ENCODE assay signal across 2 cellular contexts in the genomic region with DNA sequence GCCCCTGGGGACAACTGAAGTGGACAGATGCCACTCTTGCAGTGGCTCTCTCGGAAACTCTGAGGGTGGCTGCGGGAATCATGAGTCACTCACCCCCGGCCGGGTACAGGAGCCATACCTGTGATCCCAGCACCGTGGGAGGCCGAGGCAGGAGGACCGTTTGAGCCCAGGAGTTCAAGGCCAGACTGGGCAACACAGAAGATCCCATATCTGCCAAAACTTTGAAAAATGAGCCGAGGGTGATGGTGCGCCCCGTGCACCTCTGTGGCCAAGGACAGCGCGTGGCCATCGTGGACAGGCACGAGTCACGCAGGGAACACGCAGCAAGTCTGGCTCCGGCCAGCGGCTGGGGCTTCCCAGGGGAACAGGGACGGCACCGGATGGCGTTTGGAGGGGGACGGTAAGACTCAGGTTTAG.
TF ChIP-seq lines count a peak whose summit lies in the region.

No MANE protein-coding gene starts in this region.

TF ChIP-seq in HEK293, 187 proteins besides CTCF, POLR2A, EP300 and RAD21:
- TF ChIP-seq, protein P1, sequence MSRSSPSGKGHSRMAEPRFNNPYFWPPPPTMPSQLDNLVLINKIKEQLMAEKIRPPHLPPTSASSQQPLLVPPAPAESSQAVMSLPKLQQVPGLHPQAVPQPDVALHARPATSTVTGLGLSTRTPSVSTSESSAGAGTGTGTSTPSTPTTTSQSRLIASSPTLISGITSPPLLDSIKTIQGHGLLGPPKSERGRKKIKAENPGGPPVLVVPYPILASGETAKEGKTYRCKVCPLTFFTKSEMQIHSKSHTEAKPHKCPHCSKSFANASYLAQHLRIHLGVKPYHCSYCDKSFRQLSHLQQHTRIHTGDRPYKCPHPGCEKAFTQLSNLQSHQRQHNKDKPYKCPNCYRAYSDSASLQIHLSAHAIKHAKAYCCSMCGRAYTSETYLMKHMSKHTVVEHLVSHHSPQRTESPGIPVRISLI (tag by site-specific recombination; IDR thresholded peaks at IDR 0.05) = no peak
- peak; percentile 47; the same call in 1 of the 2 replicates for TF ChIP-seq GLIS1 (tag by site-specific recombination; IDR thresholded peaks at IDR 0.05)

TF ChIP-seq in HepG2, 621 proteins besides CTCF, POLR2A, EP300 and RAD21:
- TF ChIP-seq, protein P2, sequence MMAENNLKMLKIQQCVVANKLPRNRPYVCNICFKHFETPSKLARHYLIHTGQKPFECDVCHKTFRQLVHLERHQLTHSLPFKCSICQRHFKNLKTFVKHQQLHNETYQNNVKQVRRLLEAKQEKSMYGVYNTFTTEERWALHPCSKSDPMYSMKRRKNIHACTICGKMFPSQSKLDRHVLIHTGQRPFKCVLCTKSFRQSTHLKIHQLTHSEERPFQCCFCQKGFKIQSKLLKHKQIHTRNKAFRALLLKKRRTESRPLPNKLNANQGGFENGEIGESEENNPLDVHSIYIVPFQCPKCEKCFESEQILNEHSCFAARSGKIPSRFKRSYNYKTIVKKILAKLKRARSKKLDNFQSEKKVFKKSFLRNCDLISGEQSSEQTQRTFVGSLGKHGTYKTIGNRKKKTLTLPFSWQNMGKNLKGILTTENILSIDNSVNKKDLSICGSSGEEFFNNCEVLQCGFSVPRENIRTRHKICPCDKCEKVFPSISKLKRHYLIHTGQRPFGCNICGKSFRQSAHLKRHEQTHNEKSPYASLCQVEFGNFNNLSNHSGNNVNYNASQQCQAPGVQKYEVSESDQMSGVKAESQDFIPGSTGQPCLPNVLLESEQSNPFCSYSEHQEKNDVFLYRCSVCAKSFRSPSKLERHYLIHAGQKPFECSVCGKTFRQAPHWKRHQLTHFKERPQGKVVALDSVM (CRISPR knock-in tag; IDR thresholded peaks at IDR 0.05) = peak; percentile 73
- TF ChIP-seq HOXA3 (CRISPR knock-in tag; IDR thresholded peaks at IDR 0.05) = 0 out of 2 replicates have a peak, but pooled peaks have one; percentile 1
- peak; percentile 44; the same call in 1 of the 2 replicates for TF ChIP-seq ZNF546 (CRISPR knock-in tag; conservative IDR thresholded peaks at IDR 0.05)
- no peak for TF ChIP-seq SPEN (CRISPR knock-in tag; IDR thresholded peaks at IDR 0.05; ENCODE audit: low read depth)
TF ChIP-seq in HepG2: peak in this region for 3.
